1 cellular context compared by ENCODE assay signal in the genomic region with DNA sequence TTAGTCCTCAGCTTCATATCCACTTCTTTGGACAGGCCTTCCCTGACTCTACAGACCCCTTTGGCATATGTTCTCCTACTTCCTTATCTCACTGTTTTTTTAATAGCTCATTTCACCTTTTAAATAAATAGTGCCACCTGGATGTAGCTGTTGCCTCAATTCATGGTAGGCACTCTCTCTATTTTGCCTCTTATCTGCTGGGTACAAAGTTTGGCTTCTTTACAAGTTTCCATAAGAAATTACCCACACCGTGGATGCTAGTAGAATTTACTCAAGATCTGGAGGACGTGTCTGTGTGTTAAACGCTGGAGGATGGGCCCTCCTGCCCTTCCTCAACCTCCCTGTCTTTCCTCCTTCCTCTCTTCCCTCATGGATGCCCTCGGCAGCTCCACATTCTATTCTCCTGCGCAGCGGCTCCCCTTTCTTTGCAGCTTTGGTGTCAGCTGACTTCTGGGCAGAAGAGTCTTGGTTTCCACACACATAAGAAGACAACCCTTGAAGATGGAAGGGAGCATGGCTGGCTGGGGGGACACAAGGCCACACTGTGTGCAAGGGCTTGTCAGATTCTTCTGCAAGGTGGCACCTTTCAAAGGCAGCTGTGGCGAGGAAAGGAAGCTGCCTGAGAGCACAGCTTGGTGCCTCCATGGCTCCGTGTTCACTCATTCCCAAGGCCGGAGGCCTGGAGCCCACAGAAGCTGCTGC.
TF ChIP-seq lines count a peak whose summit lies in the region.

No MANE protein-coding gene starts in this region.

TF ChIP-seq in IMR-90, 13 proteins besides CTCF, POLR2A, EP300 and RAD21:
- no peak for TF ChIP-seq RCOR1 (IDR thresholded peaks at IDR 0.05; ENCODE audit: insufficient replicate concordance, low read length)
- TF ChIP-seq MAZ (IDR thresholded peaks at IDR 0.05; ENCODE audit: borderline replicate concordance, low read depth, low read length) = no peak
- TF ChIP-seq SMC3 (IDR thresholded peaks at IDR 0.05; ENCODE audit: low read depth, low read length) = no peak
- TF ChIP-seq FOS (IDR thresholded peaks at IDR 0.05; ENCODE audit: low read depth, low read length) = no peak
- TF ChIP-seq NFE2L2 (IDR thresholded peaks at IDR 0.05; ENCODE audit: low read depth, low read length) = no peak
- no peak for TF ChIP-seq MXI1 (IDR thresholded peaks at IDR 0.05; ENCODE audit: borderline replicate concordance, low read depth, low read length)
- TF ChIP-seq CEBPB (IDR thresholded peaks at IDR 0.05; ENCODE audit: low read depth, low read length) = no peak
- TF ChIP-seq, protein P1, sequence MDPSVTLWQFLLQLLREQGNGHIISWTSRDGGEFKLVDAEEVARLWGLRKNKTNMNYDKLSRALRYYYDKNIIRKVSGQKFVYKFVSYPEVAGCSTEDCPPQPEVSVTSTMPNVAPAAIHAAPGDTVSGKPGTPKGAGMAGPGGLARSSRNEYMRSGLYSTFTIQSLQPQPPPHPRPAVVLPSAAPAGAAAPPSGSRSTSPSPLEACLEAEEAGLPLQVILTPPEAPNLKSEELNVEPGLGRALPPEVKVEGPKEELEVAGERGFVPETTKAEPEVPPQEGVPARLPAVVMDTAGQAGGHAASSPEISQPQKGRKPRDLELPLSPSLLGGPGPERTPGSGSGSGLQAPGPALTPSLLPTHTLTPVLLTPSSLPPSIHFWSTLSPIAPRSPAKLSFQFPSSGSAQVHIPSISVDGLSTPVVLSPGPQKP (IDR thresholded peaks at IDR 0.05; ENCODE audit: borderline replicate concordance, low read depth, low read length) = no peak
- no peak for TF ChIP-seq USF2 (IDR thresholded peaks at IDR 0.05; ENCODE audit: low read depth, low read length)
- TF ChIP-seq CHD1 (IDR thresholded peaks at IDR 0.05; ENCODE audit: low read depth, low read length) = no peak
- no peak for TF ChIP-seq BHLHE40 (IDR thresholded peaks at IDR 0.05; ENCODE audit: low read depth, low read length)
- no peak for TF ChIP-seq RFX5 (IDR thresholded peaks at IDR 0.05; ENCODE audit: low read depth, low read length)
- no peak for TF ChIP-seq MAFK (IDR thresholded peaks at IDR 0.05; ENCODE audit: low read depth, low read length)
